21 cellular contexts compared by ENCODE assay signal in the genomic region with DNA sequence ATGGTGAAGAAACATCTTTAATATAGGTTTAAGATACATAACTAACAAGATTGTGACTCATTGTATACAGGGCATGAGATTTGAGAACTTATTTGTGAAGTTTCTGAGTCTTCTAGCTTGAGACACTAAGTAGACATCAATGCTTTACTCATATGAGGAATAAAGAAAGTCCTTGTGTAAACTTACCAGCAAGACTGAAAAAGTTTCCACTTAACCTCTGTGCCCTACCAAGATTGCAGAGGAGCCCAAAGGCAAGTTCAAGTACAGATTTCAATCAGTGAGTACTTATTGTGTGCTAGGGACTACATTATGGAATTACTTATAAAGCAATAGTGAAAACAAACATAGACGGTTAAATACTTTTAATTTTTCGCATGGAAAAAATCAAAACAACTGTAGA.
DNase-seq lines count a peak whose midpoint lies in the region; ATAC-seq and TF ChIP-seq lines count a peak whose summit lies in the region.
"Had no signal": no experiment of that assay in that cellular context is flagged by ENCODE, and none has a peak within 500 bp of the region (broad histone marks: within the 10 kb centered on the region; RNA-seq: fewer than 3 reads in every experiment).

No MANE protein-coding gene starts in this region.

- H3K27ac Mint-ChIP-seq in activated T-cell treated with anti-CD3 and anti-CD28 coated beads, Interleukin-2, amount 50 U/mL, for 72 hours = no peak overlapping the region
- H3K27ac Mint-ChIP-seq in activated T-cell treated with anti-CD3 and anti-CD28 coated beads, Interleukin-2, amount 50 U/mL, for 24 hours = no peak overlapping the region
- H3K27ac Mint-ChIP-seq in stimulated activated naive CD8-positive, alpha-beta T cell treated with anti-CD3 and anti-CD28 coated beads, Interleukin-15, amount 100 ng/mL, for 72 hours = peak overlapping the region in 1 of 2 donors; percentile 24
- H3K27ac Mint-ChIP-seq: activated B cell treated with CpG ODN at 0.5 μM for 24 hours; activated naive CD4-positive, alpha-beta T cell treated with anti-CD3 and anti-CD28 coated beads, Interleukin-2, amount 10 ng/mL, durations not matched to agents 7 days and 5 days; IgD-negative memory B cell had no signal

- H3K36me3 ChIP-seq in sigmoid colon = no peaks in the 10 kb centered on the region
- H3K36me3 ChIP-seq: colonic mucosa, gastrocnemius medialis, left lung, transverse colon had no signal

- no peak for TF ChIP-seq POLR2A in sigmoid colon (IDR thresholded peaks at IDR 0.05)

- no peak overlapping the region for H3K27ac ChIP-seq in sigmoid colon
- H3K27ac ChIP-seq: colonic mucosa, gastrocnemius medialis, left lung, transverse colon had no signal

- TF ChIP-seq EP300 in sigmoid colon (IDR thresholded peaks at IDR 0.05) = no peak

- H3K4me1 Mint-ChIP-seq in activated T-cell treated with anti-CD3 and anti-CD28 coated beads, Interleukin-2, amount 50 U/mL, for 72 hours (ENCODE audit: low read depth) = peaks cover 45% of the 10 kb centered on the region
- H3K4me1 Mint-ChIP-seq in activated T-cell treated with anti-CD3 and anti-CD28 coated beads, Interleukin-2, amount 50 U/mL, for 24 hours (ENCODE audit: low read depth) = peaks cover 31% of the 10 kb centered on the region
- peaks cover 34% of the 10 kb centered on the region for H3K4me1 Mint-ChIP-seq in stimulated activated naive CD8-positive, alpha-beta T cell treated with anti-CD3 and anti-CD28 coated beads, Interleukin-15, amount 100 ng/mL, for 72 hours
- H3K4me1 Mint-ChIP-seq: activated naive CD4-positive, alpha-beta T cell treated with anti-CD3 and anti-CD28 coated beads, Interleukin-2, amount 10 ng/mL, durations not matched to agents 7 days and 5 days had no signal

- no peaks in the 10 kb centered on the region for H3K36me3 Mint-ChIP-seq in activated T-cell treated with anti-CD3 and anti-CD28 coated beads, Interleukin-2, amount 50 U/mL, for 72 hours (ENCODE audit: insufficient read depth in 2 of 2)
- no peaks in the 10 kb centered on the region for H3K36me3 Mint-ChIP-seq in activated T-cell treated with anti-CD3 and anti-CD28 coated beads, Interleukin-2, amount 50 U/mL, for 24 hours (ENCODE audit: low read depth)
- H3K36me3 Mint-ChIP-seq: activated naive CD4-positive, alpha-beta T cell treated with anti-CD3 and anti-CD28 coated beads, Interleukin-2, amount 10 ng/mL, durations not matched to agents 7 days and 5 days; IgD-negative memory B cell had no signal

- intact Hi-C loops in sigmoid colon (cut with DNase I) = no loop called here

- no peaks in the 10 kb centered on the region for H3K4me1 ChIP-seq in sigmoid colon
- H3K4me1 ChIP-seq: colonic mucosa, gastrocnemius medialis, left lung, transverse colon had no signal

- peak in 1 of 2 donors; percentile 11 for DNase-seq in activated T-cell treated with anti-CD3 and anti-CD28 coated beads, Interleukin-2, amount 50 U/mL, for 72 hours
- DNase-seq in activated T-cell treated with anti-CD3 and anti-CD28 coated beads, Interleukin-2, amount 50 U/mL, for 24 hours = no peak
- no peak for DNase-seq in stimulated activated naive CD8-positive, alpha-beta T cell treated with anti-CD3 and anti-CD28 coated beads, Interleukin-15, amount 100 ng/mL, for 72 hours
- DNase-seq in sigmoid colon (no peak), omental fat pad (ENCODE audit: low spot score) (no peak)
- DNase-seq: activated B cell treated with CpG ODN at 0.5 μM for 24 hours; activated naive CD4-positive, alpha-beta T cell treated with anti-CD3 and anti-CD28 coated beads, Interleukin-2, amount 10 ng/mL, durations not matched to agents 7 days and 5 days; C1 segment of cervical spinal cord; colonic mucosa; DMS53; gastrocnemius medialis; left lung; NCI-H1930; NCI-H510A; SIG-M5; T-helper 2 cell; transverse colon had no signal

- WGBS in sigmoid colon, 2 donors = 78 to 84% methylated on average over 2 of the region's 2 CpGs

- H3K4me3 ChIP-seq in sigmoid colon = no peak overlapping the region
- H3K4me3 ChIP-seq: colonic mucosa, gastrocnemius medialis, left lung, transverse colon had no signal

- no peaks in the 10 kb centered on the region for H3K27me3 Mint-ChIP-seq in activated T-cell treated with anti-CD3 and anti-CD28 coated beads, Interleukin-2, amount 50 U/mL, for 72 hours (ENCODE audit: low read depth)
- H3K27me3 Mint-ChIP-seq in activated T-cell treated with anti-CD3 and anti-CD28 coated beads, Interleukin-2, amount 50 U/mL, for 24 hours = no peaks in the 10 kb centered on the region
- H3K27me3 Mint-ChIP-seq in stimulated activated naive CD8-positive, alpha-beta T cell treated with anti-CD3 and anti-CD28 coated beads, Interleukin-15, amount 100 ng/mL, for 72 hours = no peaks in the 10 kb centered on the region
- H3K27me3 Mint-ChIP-seq: activated B cell treated with CpG ODN at 0.5 μM for 24 hours; activated naive CD4-positive, alpha-beta T cell treated with anti-CD3 and anti-CD28 coated beads, Interleukin-2, amount 10 ng/mL, durations not matched to agents 7 days and 5 days; IgD-negative memory B cell had no signal

- H3K9me3 ChIP-seq in sigmoid colon = no peaks in the 10 kb centered on the region
- H3K9me3 ChIP-seq: colonic mucosa, gastrocnemius medialis, left lung, transverse colon had no signal

- ATAC-seq in activated T-cell treated with anti-CD3 and anti-CD28 coated beads, Interleukin-2, amount 50 U/mL, for 72 hours (replicated peaks in 1 of 2) = peak; percentile 64 to 65
- ATAC-seq in GM21529 (IDR thresholded peaks at IDR 0.05; ENCODE audit: unreplicated experiment) = peak; percentile 31
- ATAC-seq in HG02938 (IDR thresholded peaks at IDR 0.05; ENCODE audit: unreplicated experiment) = peak; percentile 34
- ATAC-seq in stimulated activated naive CD8-positive, alpha-beta T cell treated with anti-CD3 and anti-CD28 coated beads, Interleukin-15, amount 100 ng/mL, for 72 hours = peak; percentile 51
- ATAC-seq in HG03135 (IDR thresholded peaks at IDR 0.05; ENCODE audit: unreplicated experiment) = no peak
- no peak for ATAC-seq in omental fat pad (ENCODE audit: low FRiP score)
- ATAC-seq: gastrocnemius medialis, left lung had no signal

- H3K27me3 ChIP-seq in sigmoid colon = no peaks in the 10 kb centered on the region
- H3K27me3 ChIP-seq: colonic mucosa, gastrocnemius medialis, left lung, transverse colon had no signal

- peaks cover 0 to 2% of the 10 kb centered on the region in 2 donors for H3K9me3 Mint-ChIP-seq in activated T-cell treated with anti-CD3 and anti-CD28 coated beads, Interleukin-2, amount 50 U/mL, for 72 hours
- H3K9me3 Mint-ChIP-seq in activated T-cell treated with anti-CD3 and anti-CD28 coated beads, Interleukin-2, amount 50 U/mL, for 24 hours = no peaks in the 10 kb centered on the region
- H3K9me3 Mint-ChIP-seq in stimulated activated naive CD8-positive, alpha-beta T cell treated with anti-CD3 and anti-CD28 coated beads, Interleukin-15, amount 100 ng/mL, for 72 hours = peaks cover 0 to 2% of the 10 kb centered on the region in 2 donors
- H3K9me3 Mint-ChIP-seq: activated B cell treated with CpG ODN at 0.5 μM for 24 hours; activated naive CD4-positive, alpha-beta T cell treated with anti-CD3 and anti-CD28 coated beads, Interleukin-2, amount 10 ng/mL, durations not matched to agents 7 days and 5 days; IgD-negative memory B cell had no signal

- TF ChIP-seq CTCF in sigmoid colon (IDR thresholded peaks at IDR 0.05) = no peak
- no peak for TF ChIP-seq CTCF in omental fat pad (IDR thresholded peaks at IDR 0.05)

- H3K4me3 Mint-ChIP-seq in activated T-cell treated with anti-CD3 and anti-CD28 coated beads, Interleukin-2, amount 50 U/mL, for 72 hours = no peak overlapping the region
- no peak overlapping the region for H3K4me3 Mint-ChIP-seq in activated T-cell treated with anti-CD3 and anti-CD28 coated beads, Interleukin-2, amount 50 U/mL, for 24 hours
- H3K4me3 Mint-ChIP-seq in stimulated activated naive CD8-positive, alpha-beta T cell treated with anti-CD3 and anti-CD28 coated beads, Interleukin-15, amount 100 ng/mL, for 72 hours = no peak overlapping the region
- H3K4me3 Mint-ChIP-seq: activated B cell treated with CpG ODN at 0.5 μM for 24 hours; activated naive CD4-positive, alpha-beta T cell treated with anti-CD3 and anti-CD28 coated beads, Interleukin-2, amount 10 ng/mL, durations not matched to agents 7 days and 5 days; IgD-negative memory B cell had no signal

Comparison
In these comparisons a context has a peak if more than half of its experiments do, and no peak if none do; other contexts are left out.
1. ATAC-seq: peak in activated T-cell treated with anti-CD3 and anti-CD28 coated beads, Interleukin-2, amount 50 U/mL, for 72 hours (2 of 2), GM21529 (single experiment), HG02938 (single experiment) and stimulated activated naive CD8-positive, alpha-beta T cell treated with anti-CD3 and anti-CD28 coated beads, Interleukin-15, amount 100 ng/mL, for 72 hours (single experiment); none in HG03135 (single experiment) and omental fat pad (single experiment).